Comparison of ENCODE assay signal across 10 cellular contexts in the genomic region with DNA sequence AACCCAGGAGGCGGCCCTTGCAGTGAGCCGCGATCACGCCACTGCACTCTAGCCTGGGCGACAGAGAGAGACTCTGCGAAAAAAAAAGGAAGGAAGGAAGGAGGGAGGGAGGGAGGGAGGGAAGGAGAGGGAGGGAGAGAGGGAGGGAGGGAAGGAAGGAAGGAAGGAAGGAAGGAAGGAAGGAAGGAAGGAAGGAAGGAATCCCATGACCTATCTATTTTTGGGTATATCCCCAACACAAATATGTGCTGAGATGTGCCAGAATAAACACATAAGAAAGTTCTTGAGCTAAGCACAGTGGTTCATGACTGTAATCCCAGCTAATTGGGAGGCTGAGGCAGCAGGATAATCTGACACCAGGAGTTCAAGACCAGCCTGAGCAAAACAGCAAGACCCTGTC.
"Had no signal": no experiment of that assay in that cellular context is flagged by ENCODE, and none has a peak within 500 bp of the region (broad histone marks: within the 10 kb centered on the region; RNA-seq: fewer than 3 reads in every experiment).

No MANE protein-coding gene starts in this region.

- H3K36me3 Mint-ChIP-seq: IgD-negative memory B cell had no signal

- H3K36me3 ChIP-seq: HAP-1 had no signal

- H3K9me3 ChIP-seq: HAP-1 had no signal

- H3K27ac ChIP-seq: GM23248, HL-60, KMS-11 had no signal

- ATAC-seq: HCT116, HepG2 had no signal

- DNase-seq: GM23248, GOT3, H7, KBM-7 had no signal

- H3K4me3 ChIP-seq: GM23248, HAP-1 had no signal

- H3K9me3 Mint-ChIP-seq: IgD-negative memory B cell had no signal

- H3K27me3 Mint-ChIP-seq: IgD-negative memory B cell had no signal
